Comparison of ENCODE assay signal across 20 cellular contexts in the genomic region with DNA sequence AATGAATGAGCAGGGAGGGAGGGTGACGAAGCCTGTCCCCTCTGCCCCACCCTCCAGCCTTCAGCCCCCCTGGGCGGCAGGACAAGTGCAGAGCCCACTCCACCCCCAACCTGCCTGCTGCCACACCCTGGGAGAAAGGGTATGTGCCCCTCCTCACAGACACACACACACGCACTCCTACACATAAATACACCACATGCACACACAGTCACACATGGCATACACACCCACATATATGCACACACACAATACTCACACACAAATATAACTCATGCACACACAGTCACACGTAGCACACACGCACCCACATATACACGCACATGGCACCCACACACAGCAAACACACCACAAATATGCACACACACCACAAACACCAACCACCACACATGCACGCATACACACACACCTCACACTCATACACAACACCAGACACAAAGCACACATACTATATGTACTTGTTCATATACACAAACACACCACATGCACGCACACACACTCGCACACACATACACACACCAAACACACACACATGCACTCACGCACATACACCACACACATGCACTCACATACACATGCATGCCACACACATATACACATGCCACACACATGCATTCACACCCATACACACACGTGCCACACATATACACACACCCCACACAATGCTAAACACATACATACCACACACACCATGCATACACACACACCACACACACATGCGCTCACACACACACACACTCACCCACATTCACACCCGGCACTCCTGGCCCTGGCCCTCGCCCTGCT. TPM values are rescaled to one million over a fixed set of nuclear protein-coding genes. Genes with fewer than 3 reads are reported as not detected.
DNase-seq lines count a peak whose midpoint lies in the region; ATAC-seq and FAIRE-seq lines count a peak whose summit lies in the region.
"Had no signal": no experiment of that assay in that cellular context is flagged by ENCODE, and none has a peak within 500 bp of the region (broad histone marks: within the 10 kb centered on the region; RNA-seq: fewer than 3 reads in every experiment).

No MANE protein-coding gene starts in this region.

- no peaks in the 10 kb centered on the region for H3K4me1 ChIP-seq in CD4-positive, CD25-positive, alpha-beta regulatory T cell (ENCODE audit: control insufficient read depth, insufficient read depth, low read length, poor library complexity, severe bottlenecking)
- H3K4me1 ChIP-seq in CD8-positive, alpha-beta memory T cell (ENCODE audit: insufficient read depth, low read length) = peaks cover 29% of the 10 kb centered on the region
- H3K4me1 ChIP-seq in naive thymus-derived CD4-positive, alpha-beta T cell (ENCODE audit: control insufficient read depth in 2 of 2, insufficient read depth in 2 of 2, low read length in 2 of 2) = peaks cover 0 to 29% of the 10 kb centered on the region in 2 donors
- H3K4me1 ChIP-seq: psoas muscle had no signal

- DNase-seq in CD4-positive, CD25-positive, alpha-beta regulatory T cell = no peak
- DNase-seq in CD8-positive, alpha-beta memory T cell = no peak
- no peak for DNase-seq in activated naive CD8-positive, alpha-beta T cell treated with anti-CD3 and anti-CD28 coated beads for 36 hours
- no peak for DNase-seq in naive thymus-derived CD4-positive, alpha-beta T cell
- DNase-seq in KBM-7 (no peak), frontal cortex (ENCODE audit: low spot score in 2 of 2) (no peak), SK-N-DZ (ENCODE audit: low spot score) (no peak)
- DNase-seq: activated CD4-positive, alpha-beta T cell treated with anti-CD3 and anti-CD28 coated beads, Interleukin-2, amount 50 U/mL, for 4 hours; anterior cingulate cortex; GF-D8; hippocampal formation; NCI-H1048; NCI-H2029 treated with DMSO at 0.1 percent for 48 hours; NCI-H345; NCI-H82; SHP77 treated with DMSO at 0.1 percent for 48 hours had no signal

- intact Hi-C loops in naive thymus-derived CD4-positive, alpha-beta T cell (cut with micrococcal nuclease) = no loop called here

- peaks cover 0 to 1% (median 0%) of the 10 kb centered on the region in 7 donors for H3K9me3 Mint-ChIP-seq in CD4-positive, CD25-positive, alpha-beta regulatory T cell
- H3K9me3 Mint-ChIP-seq in CD8-positive, alpha-beta memory T cell = no peaks in the 10 kb centered on the region
- no peaks in the 10 kb centered on the region for H3K9me3 Mint-ChIP-seq in activated naive CD8-positive, alpha-beta T cell treated with anti-CD3 and anti-CD28 coated beads for 36 hours
- peaks cover 0 to 2% (median 0%) of the 10 kb centered on the region in 11 donors for H3K9me3 Mint-ChIP-seq in naive thymus-derived CD4-positive, alpha-beta T cell

- no peak for ATAC-seq in CD4-positive, CD25-positive, alpha-beta regulatory T cell (ENCODE audit: low read depth in 2 of 2)
- ATAC-seq in naive thymus-derived CD4-positive, alpha-beta T cell = no peak
- ATAC-seq: mucosa of descending colon, psoas muscle had no signal

- H3K4me1 Mint-ChIP-seq in CD4-positive, CD25-positive, alpha-beta regulatory T cell = peaks cover 3 to 33% (median 11%) of the 10 kb centered on the region in 4 donors
- H3K4me1 Mint-ChIP-seq in CD8-positive, alpha-beta memory T cell = peaks cover 13 to 35% (median 29%) of the 10 kb centered on the region in 3 donors
- peaks cover 17% of the 10 kb centered on the region for H3K4me1 Mint-ChIP-seq in activated naive CD8-positive, alpha-beta T cell treated with anti-CD3 and anti-CD28 coated beads for 36 hours
- peaks cover 15 to 44% (median 34%) of the 10 kb centered on the region in 7 donors for H3K4me1 Mint-ChIP-seq in naive thymus-derived CD4-positive, alpha-beta T cell

- no peaks in the 10 kb centered on the region for H3K27me3 ChIP-seq in CD4-positive, CD25-positive, alpha-beta regulatory T cell (ENCODE audit: control insufficient read depth, insufficient read depth, low read length)
- H3K27me3 ChIP-seq in CD8-positive, alpha-beta memory T cell (ENCODE audit: insufficient read depth, low read length, poor library complexity, severe bottlenecking) = no peaks in the 10 kb centered on the region
- H3K27me3 ChIP-seq in naive thymus-derived CD4-positive, alpha-beta T cell (ENCODE audit: control insufficient read depth in 2 of 2, insufficient read depth in 2 of 2, low read length in 2 of 2) = no peaks in the 10 kb centered on the region

- CTCF ChIA-PET in CD8-positive, alpha-beta memory T cell (lab: Charles Lee) = no interaction called here
- CTCF ChIA-PET in naive thymus-derived CD4-positive, alpha-beta T cell (lab: Charles Lee) = no interaction called here

- H3K27me3 Mint-ChIP-seq in CD4-positive, CD25-positive, alpha-beta regulatory T cell = no peaks in the 10 kb centered on the region
- H3K27me3 Mint-ChIP-seq in CD8-positive, alpha-beta memory T cell = no peaks in the 10 kb centered on the region
- H3K27me3 Mint-ChIP-seq in activated naive CD8-positive, alpha-beta T cell treated with anti-CD3 and anti-CD28 coated beads for 36 hours = no peaks in the 10 kb centered on the region
- no peaks in the 10 kb centered on the region for H3K27me3 Mint-ChIP-seq in naive thymus-derived CD4-positive, alpha-beta T cell

- no peak overlapping the region for H3K4me3 ChIP-seq in CD4-positive, CD25-positive, alpha-beta regulatory T cell (ENCODE audit: low read depth, low read length)
- no peak overlapping the region for H3K4me3 ChIP-seq in CD8-positive, alpha-beta memory T cell (ENCODE audit: low read length)
- H3K4me3 ChIP-seq in naive thymus-derived CD4-positive, alpha-beta T cell (ENCODE audit: low read length) = no peak overlapping the region
- H3K4me3 ChIP-seq: mucosa of descending colon, psoas muscle, thoracic aorta had no signal

- H3K4me3 Mint-ChIP-seq in CD4-positive, CD25-positive, alpha-beta regulatory T cell = peak overlapping the region in 1 of 4 donors; percentile 15
- H3K4me3 Mint-ChIP-seq in CD8-positive, alpha-beta memory T cell = peak overlapping the region in 1 of 7 donors; percentile 3
- no peak overlapping the region for H3K4me3 Mint-ChIP-seq in activated naive CD8-positive, alpha-beta T cell treated with anti-CD3 and anti-CD28 coated beads for 36 hours
- peak overlapping the region in 3 of 10 donors; percentile 1 to 30 (median 15) for H3K4me3 Mint-ChIP-seq in naive thymus-derived CD4-positive, alpha-beta T cell

- no peak for FAIRE-seq in frontal cortex (lab: Jason Lieb, UNC)
- FAIRE-seq: islet of Langerhans had no signal

- H3K27ac ChIP-seq in CD4-positive, CD25-positive, alpha-beta regulatory T cell (ENCODE audit: insufficient read depth, low read length, poor library complexity, severe bottlenecking) = no peak overlapping the region
- H3K27ac ChIP-seq in CD8-positive, alpha-beta memory T cell (ENCODE audit: low read depth, low read length) = no peak overlapping the region
- H3K27ac ChIP-seq in naive thymus-derived CD4-positive, alpha-beta T cell (ENCODE audit: low read depth, low read length) = peak overlapping the region; percentile 69
- H3K27ac ChIP-seq: psoas muscle, thoracic aorta had no signal

- peak overlapping the region; percentile 20 to 88 (median 82) for H3K27ac Mint-ChIP-seq in CD4-positive, CD25-positive, alpha-beta regulatory T cell
- peak overlapping the region in 5 of 8 donors; percentile 12 to 66 (median 19) for H3K27ac Mint-ChIP-seq in CD8-positive, alpha-beta memory T cell
- H3K27ac Mint-ChIP-seq in activated naive CD8-positive, alpha-beta T cell treated with anti-CD3 and anti-CD28 coated beads for 36 hours = peak overlapping the region; percentile 8
- H3K27ac Mint-ChIP-seq in naive thymus-derived CD4-positive, alpha-beta T cell = peak overlapping the region; percentile 8 to 84 (median 62)

- POLR2A ChIA-PET in CD8-positive, alpha-beta memory T cell (lab: Charles Lee) = no interaction called here
- POLR2A ChIA-PET in naive thymus-derived CD4-positive, alpha-beta T cell (lab: Charles Lee) = interaction anchor here (4.2 to 17.4 kb wide), 2 partner anchors 8 to 26 kb away, joined by 35 to 569 read pairs; no protein-coding TSS in a partner anchor

- peaks cover 39% of the 10 kb centered on the region for H3K36me3 Mint-ChIP-seq in CD4-positive, CD25-positive, alpha-beta regulatory T cell
- peaks cover 22 to 82% (median 27%) of the 10 kb centered on the region in 3 donors for H3K36me3 Mint-ChIP-seq in CD8-positive, alpha-beta memory T cell
- H3K36me3 Mint-ChIP-seq in activated naive CD8-positive, alpha-beta T cell treated with anti-CD3 and anti-CD28 coated beads for 36 hours = peaks cover 43% of the 10 kb centered on the region
- H3K36me3 Mint-ChIP-seq in naive thymus-derived CD4-positive, alpha-beta T cell = peaks cover 12 to 51% (median 33%) of the 10 kb centered on the region in 5 donors

- in situ Hi-C loops in KBM-7 (cut with MboI; ENCODE audit: low pct_unique_long_range_greater_than_20kb, low sequenced_read_pairs) = no loop called here

- peaks cover 87% of the 10 kb centered on the region for H3K36me3 ChIP-seq in CD4-positive, CD25-positive, alpha-beta regulatory T cell (ENCODE audit: control insufficient read depth, insufficient read depth, low read length)
- H3K36me3 ChIP-seq in CD8-positive, alpha-beta memory T cell (ENCODE audit: insufficient read depth, low read length) = peaks cover 79% of the 10 kb centered on the region
- peaks cover 43 to 93% (median 58%) of the 10 kb centered on the region in 3 experiments for H3K36me3 ChIP-seq in naive thymus-derived CD4-positive, alpha-beta T cell (ENCODE audit: control insufficient read depth in 2 of 3, insufficient read depth in 3 of 3, low read length in 3 of 3)

- H3K9me3 ChIP-seq in CD4-positive, CD25-positive, alpha-beta regulatory T cell (ENCODE audit: control insufficient read depth in 2 of 2, low read length in 2 of 2) = no peaks in the 10 kb centered on the region
- no peaks in the 10 kb centered on the region for H3K9me3 ChIP-seq in CD8-positive, alpha-beta memory T cell (ENCODE audit: low read length)
- H3K9me3 ChIP-seq in naive thymus-derived CD4-positive, alpha-beta T cell (ENCODE audit: control insufficient read depth in 2 of 3, low read length in 3 of 3) = no peaks in the 10 kb centered on the region
- H3K9me3 ChIP-seq: mucosa of descending colon, psoas muscle, thoracic aorta had no signal

RNA-seq across cellular contexts. Expression of a gene that starts 16.4 kb away (rescaled TPM):
- 411 TPM for total RNA-seq in CD4-positive, CD25-positive, alpha-beta regulatory T cell
- 100 to 1,000 TPM; 415 to 519 (median 446) TPM for polyA plus RNA-seq in CD4-positive, CD25-positive, alpha-beta regulatory T cell
- total RNA-seq in CD8-positive, alpha-beta memory T cell = 100 to 1,000 TPM; 159 to 165 TPM
- polyA plus RNA-seq in CD8-positive, alpha-beta memory T cell = 847 TPM
- total RNA-seq in activated naive CD8-positive, alpha-beta T cell treated with anti-CD3 and anti-CD28 coated beads for 36 hours = 100 to 1,000 TPM; 223 to 234 TPM
- total RNA-seq in naive thymus-derived CD4-positive, alpha-beta T cell = 100 to 1,000 TPM; 280 to 877 (median 371) TPM
- polyA plus RNA-seq in naive thymus-derived CD4-positive, alpha-beta T cell = 100 to 1,000 TPM; 459 to 768 TPM
- 4.9 TPM for total RNA-seq in frontal cortex
- 0.07 TPM in 1 of 2 replicates, not detected in the other for polyA plus RNA-seq in SK-N-DZ (2014; cell fraction: cytosol; rRNA removed)
- polyA plus RNA-seq in SK-N-DZ (2014; cell fraction: nucleus; rRNA removed) = 0.13 TPM in 1 of 2 replicates, not detected in the other

RNA-seq across cellular contexts. Expression of a gene that starts 30.8 kb away (rescaled TPM):
- total RNA-seq in CD4-positive, CD25-positive, alpha-beta regulatory T cell = 98.3 TPM
- 100 to 1,000 TPM in 1 of 4 donors, 10 to 100 TPM in 3; 78.5 to 100 (median 95.1) TPM for polyA plus RNA-seq in CD4-positive, CD25-positive, alpha-beta regulatory T cell
- total RNA-seq in CD8-positive, alpha-beta memory T cell = 10 to 100 TPM; 48.2 to 50.8 TPM
- 69.8 TPM for polyA plus RNA-seq in CD8-positive, alpha-beta memory T cell
- 10 to 100 TPM; 40.3 to 44.7 TPM for total RNA-seq in activated naive CD8-positive, alpha-beta T cell treated with anti-CD3 and anti-CD28 coated beads for 36 hours
- 100 to 1,000 TPM in 2 of 5 experiments, 10 to 100 TPM in 3; 83.8 to 122 (median 95.6) TPM for total RNA-seq in naive thymus-derived CD4-positive, alpha-beta T cell
- polyA plus RNA-seq in naive thymus-derived CD4-positive, alpha-beta T cell = 10 to 100 TPM; 60.9 to 79.8 TPM
- total RNA-seq in frontal cortex = 72.2 TPM
- polyA plus RNA-seq in SK-N-DZ (2014; cell fraction: cytosol; rRNA removed) = 183 and 199 TPM in 2 replicates
- 130 and 133 TPM in 2 replicates for polyA plus RNA-seq in SK-N-DZ (2014; cell fraction: nucleus; rRNA removed)

RNA-seq across cellular contexts. Expression of a gene that starts 35.5 kb away (rescaled TPM):
- 21.8 TPM for total RNA-seq in CD4-positive, CD25-positive, alpha-beta regulatory T cell
- 10 to 100 TPM in 3 of 4 donors, 1 to 10 TPM in 1; 7.6 to 12.0 (median 10.0) TPM for polyA plus RNA-seq in CD4-positive, CD25-positive, alpha-beta regulatory T cell
- total RNA-seq in CD8-positive, alpha-beta memory T cell = 10 to 100 TPM; 68.1 to 71.1 TPM
- 14.3 TPM for polyA plus RNA-seq in CD8-positive, alpha-beta memory T cell
- 10 to 100 TPM; 85.9 to 93.6 TPM for total RNA-seq in activated naive CD8-positive, alpha-beta T cell treated with anti-CD3 and anti-CD28 coated beads for 36 hours
- total RNA-seq in naive thymus-derived CD4-positive, alpha-beta T cell = 10 to 100 TPM; 17.8 to 46.4 (median 20.6) TPM
- polyA plus RNA-seq in naive thymus-derived CD4-positive, alpha-beta T cell = 10 to 100 TPM; 13.2 to 14.9 TPM
- 7.3 TPM for total RNA-seq in frontal cortex
- polyA plus RNA-seq in SK-N-DZ (2014; cell fraction: cytosol; rRNA removed) = 17.1 and 23.9 TPM in 2 replicates
- 12.7 and 14.2 TPM in 2 replicates for polyA plus RNA-seq in SK-N-DZ (2014; cell fraction: nucleus; rRNA removed)

Comparison
In these comparisons a context has a peak if more than half of its experiments do, and no peak if none do; other contexts are left out.
1. H3K27ac Mint-ChIP-seq: peak in every context shown above with its lines; median percentile 82 in CD4-positive, CD25-positive, alpha-beta regulatory T cell; 62 in naive thymus-derived CD4-positive, alpha-beta T cell; 19 in CD8-positive, alpha-beta memory T cell; 8 in activated naive CD8-positive, alpha-beta T cell treated with anti-CD3 and anti-CD28 coated beads for 36 hours.
2. RNA of a gene that starts 16.4 kb away (total RNA-seq): 411 TPM in CD4-positive, CD25-positive, alpha-beta regulatory T cell (single experiment), 280 to 877 TPM in naive thymus-derived CD4-positive, alpha-beta T cell, 223 to 234 TPM in activated naive CD8-positive, alpha-beta T cell treated with anti-CD3 and anti-CD28 coated beads for 36 hours and 159 to 165 TPM in CD8-positive, alpha-beta memory T cell; 4.9 TPM in frontal cortex (single experiment); every median in the first group is over 10 times any median in the second.